ENCODE assay signal across 10 cellular contexts in genomic region chr3:11499144-11499543, GRCh38.
DNase-seq lines count a peak whose midpoint lies in the region; ATAC-seq and TF ChIP-seq lines count a peak whose summit lies in the region.
"Had no signal": no experiment of that assay in that cellular context is flagged by ENCODE, and none has a peak within 500 bp of the region (broad histone marks: within the 10 kb centered on the region; RNA-seq: fewer than 3 reads in every experiment).

No MANE protein-coding gene starts in this region.

- H3K4me3 ChIP-seq in RWPE2 (ENCODE audit: severe bottlenecking) (no peak overlapping the region), skeletal muscle cell (ENCODE audit: low read depth, low read length) (no peak overlapping the region)
- H3K4me3 ChIP-seq: K562, prostate gland had no signal

- peak; percentile 94 for ATAC-seq in RWPE2 (ENCODE audit: low read depth)
- no peak for ATAC-seq in HG02840 (IDR thresholded peaks at IDR 0.05; ENCODE audit: low FRiP score, unreplicated experiment)

- TF ChIP-seq CTCF in RWPE2 (IDR thresholded peaks at IDR 0.05; ENCODE audit: poor library complexity, severe bottlenecking) = no peak

- peaks cover 21% of the 10 kb centered on the region for H3K4me1 ChIP-seq in RWPE2 (ENCODE audit: insufficient read depth, poor library complexity, severe bottlenecking)
- H3K4me1 ChIP-seq: prostate gland had no signal

- no peaks in the 10 kb centered on the region for H3K36me3 ChIP-seq in RWPE2 (ENCODE audit: low read depth)
- H3K36me3 ChIP-seq: prostate gland had no signal

- H3K27ac ChIP-seq in RWPE2 (ENCODE audit: poor library complexity, severe bottlenecking) = peak overlapping the region; percentile 88
- H3K27ac ChIP-seq: prostate gland had no signal

- DNase-seq in EH (ENCODE audit: low read depth) = peak; percentile 94
- DNase-seq in RWPE2 (ENCODE audit: low spot score) = no peak
- peak; percentile 86 for DNase-seq in fibroblast of peridontal ligament (ENCODE audit: extremely low read depth)
- DNase-seq in skeletal muscle cell (ENCODE audit: low read depth) = peak; percentile 84
- DNase-seq in amygdala (lab: John Stamatoyannopoulos, UW) = no peak
- DNase-seq in stimulated activated naive CD4-positive, alpha-beta T cell (lab: John Stamatoyannopoulos, UW) = no peak
- no peak for DNase-seq in T-helper 2 cell

- no peaks in the 10 kb centered on the region for H3K9me3 ChIP-seq in RWPE2 (ENCODE audit: severe bottlenecking)
- H3K9me3 ChIP-seq: prostate gland had no signal

- no peaks in the 10 kb centered on the region for H3K27me3 ChIP-seq in RWPE2 (ENCODE audit: insufficient read depth, poor library complexity, severe bottlenecking)

Comparison
In these comparisons a context has a peak if more than half of its experiments do, and no peak if none do; other contexts are left out.
1. DNase-seq: peak in EH (single experiment), fibroblast of peridontal ligament (single experiment) and skeletal muscle cell (single experiment); none in RWPE2 (single experiment), amygdala (0 of 56), stimulated activated naive CD4-positive, alpha-beta T cell (0 of 6) and T-helper 2 cell (0 of 5).